16 cellular contexts compared by ENCODE assay signal in the genomic region with DNA sequence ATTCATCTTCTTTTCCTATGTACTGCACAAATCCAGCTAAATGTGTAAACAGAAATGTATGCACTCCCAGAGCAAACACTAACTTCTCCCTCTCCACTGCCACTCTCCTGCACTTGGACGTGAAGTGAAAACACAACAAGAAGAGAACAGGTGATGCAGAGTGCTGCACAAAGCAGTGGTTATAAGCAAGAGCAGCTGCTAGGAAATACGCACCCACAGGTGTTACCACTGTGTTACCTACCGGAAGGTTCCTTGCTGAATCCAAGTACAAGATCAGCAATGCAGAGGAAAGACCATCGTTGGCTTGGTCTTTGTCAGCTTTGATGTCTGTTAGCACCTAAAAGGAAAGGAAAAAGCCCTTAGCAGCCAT. TPM values are rescaled to one million over a fixed set of nuclear protein-coding genes. Genes with fewer than 3 reads are reported as not detected.
DNase-seq lines count a peak whose midpoint lies in the region; ATAC-seq and TF ChIP-seq lines count a peak whose summit lies in the region.
"Had no signal": no experiment of that assay in that cellular context is flagged by ENCODE, and none has a peak within 500 bp of the region (broad histone marks: within the 10 kb centered on the region; RNA-seq: fewer than 3 reads in every experiment).

No MANE protein-coding gene starts in this region.

- 30 to 64% methylated on average over 4 of the region's 4 CpGs for WGBS in thyroid gland, 2 donors

- no peak for DNase-seq in activated CD4-positive, alpha-beta T cell treated with anti-CD3 and anti-CD28 coated beads, Interleukin-2, amount 10 ng/mL, durations not matched to agents 24 days and 14 days
- no peak for DNase-seq in activated CD4-positive, alpha-beta T cell treated with anti-CD3 and anti-CD28 coated beads, Interleukin-2, amount 50 U/mL, for 1 hour
- DNase-seq in NCI-H187 (lab: John Stamatoyannopoulos, UW): peak; percentile 22 to 44
- DNase-seq in T-helper 17 cell: no peak
- DNase-seq in thyroid gland: no peak
- no peak for DNase-seq in AG20443 (ENCODE audit: low spot score)
- DNase-seq: AML-193, Caco-2, DND-41, GM23248, NCI-H1105 treated with DMSO at 0.1 percent for 48 hours, NCI-H2081 treated with DMSO at 0.1 percent for 48 hours, SW 1271 had no signal

- H3K36me3 Mint-ChIP-seq in activated CD4-positive, alpha-beta T cell treated with anti-CD3 and anti-CD28 coated beads, Interleukin-2, amount 10 ng/mL, durations not matched to agents 24 days and 14 days (ENCODE audit: low read depth): peaks cover 72% of the 10 kb centered on the region
- H3K36me3 Mint-ChIP-seq in T-helper 17 cell (ENCODE audit: low read depth): peaks cover 22% of the 10 kb centered on the region

- peaks cover 3% of the 10 kb centered on the region for H3K4me1 Mint-ChIP-seq in activated CD4-positive, alpha-beta T cell treated with anti-CD3 and anti-CD28 coated beads, Interleukin-2, amount 10 ng/mL, durations not matched to agents 24 days and 14 days
- H3K4me1 Mint-ChIP-seq in T-helper 17 cell: peaks cover 26% of the 10 kb centered on the region

- ATAC-seq in T-helper 17 cell (no peak), GM19035 (IDR thresholded peaks at IDR 0.05; ENCODE audit: unreplicated experiment) (no peak)
- ATAC-seq: Panc1 had no signal

- H3K4me1 ChIP-seq in thyroid gland: peaks cover 9 to 21% of the 10 kb centered on the region in 2 donors
- H3K4me1 ChIP-seq: Caco-2 had no signal

- no peaks in the 10 kb centered on the region for H3K27me3 Mint-ChIP-seq in activated CD4-positive, alpha-beta T cell treated with anti-CD3 and anti-CD28 coated beads, Interleukin-2, amount 10 ng/mL, durations not matched to agents 24 days and 14 days
- no peaks in the 10 kb centered on the region for H3K27me3 Mint-ChIP-seq in T-helper 17 cell

- TF ChIP-seq CTCF in thyroid gland (IDR thresholded peaks at IDR 0.05): no peak

- no peak for TF ChIP-seq POLR2A in thyroid gland (IDR thresholded peaks at IDR 0.05)

- no peaks in the 10 kb centered on the region for H3K27me3 ChIP-seq in thyroid gland

- H3K27ac ChIP-seq in thyroid gland: peak overlapping the region in 2 of 3 donors; percentile 59 to 84
- H3K27ac ChIP-seq: GM23248 had no signal

- no peaks in the 10 kb centered on the region for H3K9me3 Mint-ChIP-seq in activated CD4-positive, alpha-beta T cell treated with anti-CD3 and anti-CD28 coated beads, Interleukin-2, amount 10 ng/mL, durations not matched to agents 24 days and 14 days
- H3K9me3 Mint-ChIP-seq: CD14-positive monocyte had no signal

- peaks cover 4 to 7% of the 10 kb centered on the region in 2 donors for H3K36me3 ChIP-seq in thyroid gland

- no peaks in the 10 kb centered on the region for H3K9me3 ChIP-seq in T-helper 17 cell (ENCODE audit: control insufficient read depth, low read length, poor library complexity, severe bottlenecking)
- no peaks in the 10 kb centered on the region for H3K9me3 ChIP-seq in thyroid gland
- H3K9me3 ChIP-seq: Caco-2 had no signal

- intact Hi-C loops in activated CD4-positive, alpha-beta T cell treated with anti-CD3 and anti-CD28 coated beads, Interleukin-2, amount 10 ng/mL, durations not matched to agents 24 days and 14 days (cut with micrococcal nuclease): no loop called here
- intact Hi-C loops in thyroid gland (cut with DNase I): no loop called here

- no peak overlapping the region for H3K4me3 ChIP-seq in thyroid gland (replicated peaks in 1 of 3)
- H3K4me3 ChIP-seq: GM23248 had no signal

- H3K4me3 Mint-ChIP-seq in activated CD4-positive, alpha-beta T cell treated with anti-CD3 and anti-CD28 coated beads, Interleukin-2, amount 10 ng/mL, durations not matched to agents 24 days and 14 days: no peak overlapping the region
- H3K4me3 Mint-ChIP-seq in T-helper 17 cell: no peak overlapping the region
- H3K4me3 Mint-ChIP-seq: CD14-positive monocyte had no signal

- peak overlapping the region; percentile 8 for H3K27ac Mint-ChIP-seq in activated CD4-positive, alpha-beta T cell treated with anti-CD3 and anti-CD28 coated beads, Interleukin-2, amount 10 ng/mL, durations not matched to agents 24 days and 14 days
- peak overlapping the region; percentile 67 for H3K27ac Mint-ChIP-seq in T-helper 17 cell

RNA-seq across cellular contexts. Expression of a gene that starts 54.6 kb away (rescaled TPM):
- total RNA-seq in activated CD4-positive, alpha-beta T cell treated with anti-CD3 and anti-CD28 coated beads, Interleukin-2, amount 10 ng/mL, durations not matched to agents 24 days and 14 days: 94.6 and 96.3 TPM in 2 replicates
- total RNA-seq in T-helper 17 cell (10 to 100 TPM in 1 of 2 donors, 1 to 10 TPM in 1; 8.8 to 38.7 TPM), thyroid gland (1 to 10 TPM; 6.7 to 8.3 (median 7.7) TPM)

Comparison
In these comparisons a context has a peak if more than half of its experiments do, and no peak if none do; other contexts are left out.
1. DNase-seq: peak in NCI-H187 (2 of 2); none in activated CD4-positive, alpha-beta T cell treated with anti-CD3 and anti-CD28 coated beads, Interleukin-2, amount 10 ng/mL, durations not matched to agents 24 days and 14 days (single experiment), activated CD4-positive, alpha-beta T cell treated with anti-CD3 and anti-CD28 coated beads, Interleukin-2, amount 50 U/mL, for 1 hour (single experiment), T-helper 17 cell (0 of 3), thyroid gland (0 of 2) and AG20443 (single experiment).